Comparison of ENCODE assay signal across 16 cellular contexts in genomic region chr6:143772662-143773061, GRCh38.
DNase-seq lines count a peak whose midpoint lies in the region; ATAC-seq, FAIRE-seq and TF ChIP-seq lines count a peak whose summit lies in the region.
"Had no signal": no experiment of that assay in that cellular context is flagged by ENCODE, and none has a peak within 500 bp of the region (broad histone marks: within the 10 kb centered on the region; RNA-seq: fewer than 3 reads in every experiment).

No MANE protein-coding gene starts in this region.

- DNase-seq in heart right ventricle = no peak
- DNase-seq in Right ventricle myocardium superior = no peak
- peak; percentile 46 for DNase-seq in amniotic epithelial cell (ENCODE audit: low read depth)
- no peak for DNase-seq in mesothelial cell of epicardium (ENCODE audit: low spot score in 2 of 2, unreplicated experiment in 2 of 2)
- DNase-seq in uterus = no peak
- no peak for DNase-seq in GM19239 (ENCODE audit: insufficient read length, low spot score)
- DNase-seq: activated CD8-positive, alpha-beta memory T cell treated with anti-CD3 and anti-CD28 coated beads, Interleukin-2, amount 50 U/mL, for 4 hours; activated naive CD4-positive, alpha-beta T cell treated with anti-CD3 and anti-CD28 coated beads, Interleukin-2, amount 50 U/mL, for 16 hours; caudate nucleus; GF-D8; Karpas-422; NCI-H187 treated with DMSO at 0.1 percent for 48 hours; NCI-H510A treated with DMSO at 0.1 percent for 48 hours; pancreas had no signal

- H3K9me3 ChIP-seq in heart right ventricle (no peaks in the 10 kb centered on the region), uterus (no peaks in the 10 kb centered on the region)
- H3K9me3 ChIP-seq: pancreas had no signal

- H3K36me3 ChIP-seq in heart right ventricle (peaks cover 0 to 76% (median 37%) of the 10 kb centered on the region in 9 donors), uterus (no peaks in the 10 kb centered on the region)
- H3K36me3 ChIP-seq: pancreas had no signal

- peaks cover 31% of the 10 kb centered on the region for H3K36me3 Mint-ChIP-seq in mesothelial cell of epicardium

- H3K27ac ChIP-seq in heart right ventricle = peak overlapping the region in 7 of 10 donors; percentile 15 to 57 (median 36)
- peak overlapping the region; percentile 79 for H3K27ac ChIP-seq in uterus

- H3K27me3 ChIP-seq in heart right ventricle = no peaks in the 10 kb centered on the region
- no peaks in the 10 kb centered on the region for H3K27me3 ChIP-seq in uterus
- H3K27me3 ChIP-seq: pancreas had no signal

- peak overlapping the region; percentile 44 for H3K27ac Mint-ChIP-seq in mesothelial cell of epicardium

- H3K4me3 Mint-ChIP-seq in mesothelial cell of epicardium = no peak overlapping the region

- FAIRE-seq in GM19239 (lab: Jason Lieb, UNC) = no peak
- FAIRE-seq: pancreas had no signal

- no peaks in the 10 kb centered on the region for H3K9me3 Mint-ChIP-seq in mesothelial cell of epicardium

- WGBS in heart right ventricle, 2 donors = 64 to 65% methylated on average over 6 of the region's 6 CpGs

- TF ChIP-seq POLR2A in uterus (IDR thresholded peaks at IDR 0.05) = no peak

- intact Hi-C loops in heart right ventricle (cut with DNase I) (loop anchor here in 1 of 10 donors (10.0 kb wide), 1 partner anchor 188 kb away; no protein-coding TSS in a partner anchor), Right ventricle myocardium superior (cut with DNase I) (no loop called here), uterus (cut with DNase I; ENCODE audit: low total_unique reads) (no loop called here)

- no peak overlapping the region for H3K4me3 ChIP-seq in heart right ventricle
- no peak overlapping the region for H3K4me3 ChIP-seq in uterus
- H3K4me3 ChIP-seq: pancreas had no signal

- peaks cover 8 to 44% (median 31%) of the 10 kb centered on the region in 9 donors for H3K4me1 ChIP-seq in heart right ventricle
- peaks cover 0 to 12% of the 10 kb centered on the region in 2 donors for H3K4me1 ChIP-seq in uterus
- H3K4me1 ChIP-seq: pancreas had no signal

- H3K4me1 Mint-ChIP-seq in mesothelial cell of epicardium = peaks cover 26% of the 10 kb centered on the region

- no peak for TF ChIP-seq CTCF in heart right ventricle (IDR thresholded peaks at IDR 0.05)
- no peak for TF ChIP-seq CTCF in mesothelial cell of epicardium (IDR thresholded peaks at IDR 0.05; ENCODE audit: unreplicated experiment)
- TF ChIP-seq CTCF in uterus (IDR thresholded peaks at IDR 0.05) = no peak

- no peak for ATAC-seq in heart right ventricle
- no peak for ATAC-seq in Right ventricle myocardium superior (ENCODE audit: poor library complexity)
- ATAC-seq in GM18519 (IDR thresholded peaks at IDR 0.05; ENCODE audit: low FRiP score, unreplicated experiment) = no peak
- ATAC-seq in GM21717 (IDR thresholded peaks at IDR 0.05; ENCODE audit: unreplicated experiment) = no peak
- ATAC-seq: pancreas had no signal

- no peaks in the 10 kb centered on the region for H3K27me3 Mint-ChIP-seq in mesothelial cell of epicardium (ENCODE audit: low read depth)
